1 cellular context compared by ENCODE assay signal in the genomic region with DNA sequence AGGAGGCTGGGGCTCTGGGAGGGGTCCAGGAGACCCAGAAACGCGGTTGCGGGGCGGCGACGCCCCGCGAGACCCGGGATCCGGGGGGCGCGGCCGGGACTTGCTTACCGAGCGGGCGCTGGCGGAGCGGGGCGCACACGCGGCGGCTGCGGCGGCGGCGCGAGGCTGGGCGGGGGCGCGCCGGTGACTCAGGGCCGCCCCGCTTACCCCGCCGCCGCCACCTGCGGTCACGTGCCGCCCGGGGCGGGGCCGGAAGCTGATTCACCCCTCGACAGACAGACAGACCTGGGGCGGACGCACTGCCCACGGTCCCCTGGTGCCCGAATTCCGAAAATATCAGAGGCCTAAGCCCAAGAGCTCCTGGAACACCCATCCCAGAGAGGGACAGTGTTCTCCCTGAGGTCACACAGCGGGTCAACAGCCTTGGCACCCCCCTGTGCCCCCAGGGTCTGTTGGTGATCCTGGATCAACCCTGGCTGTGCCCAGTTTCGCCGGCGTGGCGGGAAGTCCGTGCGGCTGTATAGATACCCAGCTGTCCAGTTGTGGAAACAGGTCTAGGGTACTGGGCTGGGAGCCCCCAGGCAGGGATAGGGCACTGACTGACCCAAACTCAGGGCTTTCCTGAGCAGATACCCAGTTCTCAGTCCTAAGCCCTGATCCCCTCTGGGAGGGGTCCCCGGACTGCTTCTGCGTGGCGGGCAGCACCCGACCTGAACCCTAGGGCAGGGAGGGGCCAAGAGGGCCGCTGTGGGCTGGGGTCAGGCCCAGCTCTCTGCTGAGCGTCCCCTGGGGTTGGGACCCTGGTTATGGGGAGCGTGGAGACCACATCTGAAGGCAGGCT.
TF ChIP-seq lines count a peak whose summit lies in the region.

A gene with protein sequence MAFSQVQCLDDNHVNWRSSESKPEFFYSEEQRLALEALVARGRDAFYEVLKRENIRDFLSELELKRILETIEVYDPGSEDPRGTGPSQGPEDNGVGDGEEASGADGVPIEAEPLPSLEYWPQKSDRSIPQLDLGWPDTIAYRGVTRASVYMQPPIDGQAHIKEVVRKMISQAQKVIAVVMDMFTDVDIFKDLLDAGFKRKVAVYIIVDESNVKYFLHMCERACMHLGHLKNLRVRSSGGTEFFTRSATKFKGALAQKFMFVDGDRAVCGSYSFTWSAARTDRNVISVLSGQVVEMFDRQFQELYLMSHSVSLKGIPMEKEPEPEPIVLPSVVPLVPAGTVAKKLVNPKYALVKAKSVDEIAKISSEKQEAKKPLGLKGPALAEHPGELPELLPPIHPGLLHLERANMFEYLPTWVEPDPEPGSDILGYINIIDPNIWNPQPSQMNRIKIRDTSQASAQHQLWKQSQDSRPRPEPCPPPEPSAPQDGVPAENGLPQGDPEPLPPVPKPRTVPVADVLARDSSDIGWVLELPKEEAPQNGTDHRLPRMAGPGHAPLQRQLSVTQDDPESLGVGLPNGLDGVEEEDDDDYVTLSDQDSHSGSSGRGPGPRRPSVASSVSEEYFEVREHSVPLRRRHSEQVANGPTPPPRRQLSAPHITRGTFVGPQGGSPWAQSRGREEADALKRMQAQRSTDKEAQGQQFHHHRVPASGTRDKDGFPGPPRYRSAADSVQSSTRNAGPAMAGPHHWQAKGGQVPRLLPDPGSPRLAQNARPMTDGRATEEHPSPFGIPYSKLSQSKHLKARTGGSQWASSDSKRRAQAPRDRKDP (minus strand): TSS at position 164 of the 841 bp plus-strand sequence. CDS start 723 bp downstream, outside the sequence.

TF ChIP-seq in HepG2, 621 proteins besides CTCF, POLR2A, EP300 and RAD21 (continued from another document and continues in another):
- TF ChIP-seq KDM5B (CRISPR knock-in tag; IDR thresholded peaks at IDR 0.05; ENCODE audit: borderline replicate concordance), result no peak; the same call in 1 of the 2 replicates
- TF ChIP-seq CBX1 (IDR thresholded peaks at IDR 0.05; ENCODE audit: low read depth), result no peak
- peak; percentile 54; the same call in 1 of the 2 replicates for TF ChIP-seq DR1 (CRISPR knock-in tag; IDR thresholded peaks at IDR 0.05)
- no peak for TF ChIP-seq SNAI1 (CRISPR knock-in tag; IDR thresholded peaks at IDR 0.05; ENCODE audit: borderline replicate concordance)
- TF ChIP-seq, protein P1, sequence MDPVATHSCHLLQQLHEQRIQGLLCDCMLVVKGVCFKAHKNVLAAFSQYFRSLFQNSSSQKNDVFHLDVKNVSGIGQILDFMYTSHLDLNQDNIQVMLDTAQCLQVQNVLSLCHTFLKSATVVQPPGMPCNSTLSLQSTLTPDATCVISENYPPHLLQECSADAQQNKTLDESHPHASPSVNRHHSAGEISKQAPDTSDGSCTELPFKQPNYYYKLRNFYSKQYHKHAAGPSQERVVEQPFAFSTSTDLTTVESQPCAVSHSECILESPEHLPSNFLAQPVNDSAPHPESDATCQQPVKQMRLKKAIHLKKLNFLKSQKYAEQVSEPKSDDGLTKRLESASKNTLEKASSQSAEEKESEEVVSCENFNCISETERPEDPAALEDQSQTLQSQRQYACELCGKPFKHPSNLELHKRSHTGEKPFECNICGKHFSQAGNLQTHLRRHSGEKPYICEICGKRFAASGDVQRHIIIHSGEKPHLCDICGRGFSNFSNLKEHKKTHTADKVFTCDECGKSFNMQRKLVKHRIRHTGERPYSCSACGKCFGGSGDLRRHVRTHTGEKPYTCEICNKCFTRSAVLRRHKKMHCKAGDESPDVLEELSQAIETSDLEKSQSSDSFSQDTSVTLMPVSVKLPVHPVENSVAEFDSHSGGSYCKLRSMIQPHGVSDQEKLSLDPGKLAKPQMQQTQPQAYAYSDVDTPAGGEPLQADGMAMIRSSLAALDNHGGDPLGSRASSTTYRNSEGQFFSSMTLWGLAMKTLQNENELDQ (CRISPR knock-in tag; IDR thresholded peaks at IDR 0.05; ENCODE audit: borderline replicate concordance), result no peak
- TF ChIP-seq, protein P2, sequence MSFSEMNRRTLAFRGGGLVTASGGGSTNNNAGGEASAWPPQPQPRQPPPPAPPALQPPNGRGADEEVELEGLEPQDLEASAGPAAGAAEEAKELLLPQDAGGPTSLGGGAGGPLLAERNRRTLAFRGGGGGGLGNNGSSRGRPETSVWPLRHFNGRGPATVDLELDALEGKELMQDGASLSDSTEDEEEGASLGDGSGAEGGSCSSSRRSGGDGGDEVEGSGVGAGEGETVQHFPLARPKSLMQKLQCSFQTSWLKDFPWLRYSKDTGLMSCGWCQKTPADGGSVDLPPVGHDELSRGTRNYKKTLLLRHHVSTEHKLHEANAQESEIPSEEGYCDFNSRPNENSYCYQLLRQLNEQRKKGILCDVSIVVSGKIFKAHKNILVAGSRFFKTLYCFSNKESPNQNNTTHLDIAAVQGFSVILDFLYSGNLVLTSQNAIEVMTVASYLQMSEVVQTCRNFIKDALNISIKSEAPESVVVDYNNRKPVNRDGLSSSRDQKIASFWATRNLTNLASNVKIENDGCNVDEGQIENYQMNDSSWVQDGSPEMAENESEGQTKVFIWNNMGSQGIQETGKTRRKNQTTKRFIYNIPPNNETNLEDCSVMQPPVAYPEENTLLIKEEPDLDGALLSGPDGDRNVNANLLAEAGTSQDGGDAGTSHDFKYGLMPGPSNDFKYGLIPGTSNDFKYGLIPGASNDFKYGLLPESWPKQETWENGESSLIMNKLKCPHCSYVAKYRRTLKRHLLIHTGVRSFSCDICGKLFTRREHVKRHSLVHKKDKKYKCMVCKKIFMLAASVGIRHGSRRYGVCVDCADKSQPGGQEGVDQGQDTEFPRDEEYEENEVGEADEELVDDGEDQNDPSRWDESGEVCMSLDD (CRISPR knock-in tag; IDR thresholded peaks at IDR 0.05; ENCODE audit: borderline replicate concordance), result no peak
- no peak for TF ChIP-seq FOXK2 (IDR thresholded peaks at IDR 0.05)
- TF ChIP-seq BRD4 (CRISPR knock-in tag; IDR thresholded peaks at IDR 0.05), result peak; percentile 62; the same call in 1 of the 2 replicates
- TF ChIP-seq FOXO1 (CRISPR knock-in tag; IDR thresholded peaks at IDR 0.05), result no peak
- no peak for TF ChIP-seq RFX1 (IDR thresholded peaks at IDR 0.05)
- no peak for TF ChIP-seq ESRRA (CRISPR knock-in tag; IDR thresholded peaks at IDR 0.05; ENCODE audit: low read depth)
- TF ChIP-seq RFXAP (CRISPR knock-in tag; IDR thresholded peaks at IDR 0.05; ENCODE audit: borderline replicate concordance), result no peak
- TF ChIP-seq, protein P3, sequence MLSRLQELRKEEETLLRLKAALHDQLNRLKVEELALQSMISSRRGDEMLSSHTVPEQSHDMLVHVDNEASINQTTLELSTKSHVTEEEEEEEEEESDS (CRISPR knock-in tag; IDR thresholded peaks at IDR 0.05; ENCODE audit: borderline replicate concordance), result no peak
- 0 out of 2 replicates have a peak, but pooled peaks have one; percentile 20 for TF ChIP-seq YEATS2 (CRISPR knock-in tag; IDR thresholded peaks at IDR 0.05; ENCODE audit: borderline replicate concordance)
- TF ChIP-seq, protein P4, sequence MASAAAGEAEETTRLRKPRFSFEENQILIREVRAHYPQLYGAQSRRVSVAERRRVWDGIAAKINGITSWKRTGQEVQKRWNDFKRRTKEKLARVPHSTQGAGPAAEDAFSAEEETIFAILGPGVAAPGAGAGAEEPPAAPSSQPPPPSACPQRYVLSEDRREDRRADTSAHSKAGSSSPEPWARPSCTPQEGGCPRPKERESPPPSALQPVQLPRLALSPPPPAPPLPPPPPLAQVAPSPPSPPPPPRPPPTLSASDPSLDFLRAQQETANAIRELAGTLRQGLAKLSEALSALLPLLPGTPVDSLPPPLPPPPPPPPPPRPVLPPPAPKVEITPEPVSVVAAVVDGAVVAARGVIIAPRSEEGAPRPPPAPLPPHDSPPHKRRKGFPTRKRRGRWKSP (CRISPR knock-in tag; IDR thresholded peaks at IDR 0.05), result peak; percentile 55; the same call in 1 of the 2 replicates
- peak; percentile 54 for TF ChIP-seq RBM39 (IDR thresholded peaks at IDR 0.05; ENCODE audit: low read depth, low read length, poor library complexity, severe bottlenecking)
- peak; percentile 84; the same call in 1 of the 2 replicates for TF ChIP-seq ZC3H4 (CRISPR knock-in tag; IDR thresholded peaks at IDR 0.05; ENCODE audit: borderline replicate concordance)
- peak; percentile 59; the same call in 1 of the 2 replicates for TF ChIP-seq THAP11 (CRISPR knock-in tag; IDR thresholded peaks at IDR 0.05)
- TF ChIP-seq BCL6 (CRISPR knock-in tag; IDR thresholded peaks at IDR 0.05), result peak; percentile 12; the same call in 1 of the 2 replicates
- TF ChIP-seq MXI1 (IDR thresholded peaks at IDR 0.05; ENCODE audit: borderline replicate concordance, low read depth, low read length), result 0 out of 3 replicates have a peak, but pooled peaks have one; percentile 51
- TF ChIP-seq, protein P5, sequence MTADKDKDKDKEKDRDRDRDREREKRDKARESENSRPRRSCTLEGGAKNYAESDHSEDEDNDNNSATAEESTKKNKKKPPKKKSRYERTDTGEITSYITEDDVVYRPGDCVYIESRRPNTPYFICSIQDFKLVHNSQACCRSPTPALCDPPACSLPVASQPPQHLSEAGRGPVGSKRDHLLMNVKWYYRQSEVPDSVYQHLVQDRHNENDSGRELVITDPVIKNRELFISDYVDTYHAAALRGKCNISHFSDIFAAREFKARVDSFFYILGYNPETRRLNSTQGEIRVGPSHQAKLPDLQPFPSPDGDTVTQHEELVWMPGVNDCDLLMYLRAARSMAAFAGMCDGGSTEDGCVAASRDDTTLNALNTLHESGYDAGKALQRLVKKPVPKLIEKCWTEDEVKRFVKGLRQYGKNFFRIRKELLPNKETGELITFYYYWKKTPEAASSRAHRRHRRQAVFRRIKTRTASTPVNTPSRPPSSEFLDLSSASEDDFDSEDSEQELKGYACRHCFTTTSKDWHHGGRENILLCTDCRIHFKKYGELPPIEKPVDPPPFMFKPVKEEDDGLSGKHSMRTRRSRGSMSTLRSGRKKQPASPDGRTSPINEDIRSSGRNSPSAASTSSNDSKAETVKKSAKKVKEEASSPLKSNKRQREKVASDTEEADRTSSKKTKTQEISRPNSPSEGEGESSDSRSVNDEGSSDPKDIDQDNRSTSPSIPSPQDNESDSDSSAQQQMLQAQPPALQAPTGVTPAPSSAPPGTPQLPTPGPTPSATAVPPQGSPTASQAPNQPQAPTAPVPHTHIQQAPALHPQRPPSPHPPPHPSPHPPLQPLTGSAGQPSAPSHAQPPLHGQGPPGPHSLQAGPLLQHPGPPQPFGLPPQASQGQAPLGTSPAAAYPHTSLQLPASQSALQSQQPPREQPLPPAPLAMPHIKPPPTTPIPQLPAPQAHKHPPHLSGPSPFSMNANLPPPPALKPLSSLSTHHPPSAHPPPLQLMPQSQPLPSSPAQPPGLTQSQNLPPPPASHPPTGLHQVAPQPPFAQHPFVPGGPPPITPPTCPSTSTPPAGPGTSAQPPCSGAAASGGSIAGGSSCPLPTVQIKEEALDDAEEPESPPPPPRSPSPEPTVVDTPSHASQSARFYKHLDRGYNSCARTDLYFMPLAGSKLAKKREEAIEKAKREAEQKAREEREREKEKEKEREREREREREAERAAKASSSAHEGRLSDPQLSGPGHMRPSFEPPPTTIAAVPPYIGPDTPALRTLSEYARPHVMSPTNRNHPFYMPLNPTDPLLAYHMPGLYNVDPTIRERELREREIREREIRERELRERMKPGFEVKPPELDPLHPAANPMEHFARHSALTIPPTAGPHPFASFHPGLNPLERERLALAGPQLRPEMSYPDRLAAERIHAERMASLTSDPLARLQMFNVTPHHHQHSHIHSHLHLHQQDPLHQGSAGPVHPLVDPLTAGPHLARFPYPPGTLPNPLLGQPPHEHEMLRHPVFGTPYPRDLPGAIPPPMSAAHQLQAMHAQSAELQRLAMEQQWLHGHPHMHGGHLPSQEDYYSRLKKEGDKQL (CRISPR knock-in tag; IDR thresholded peaks at IDR 0.05; ENCODE audit: low read depth), result no peak
- TF ChIP-seq GLI4 (CRISPR knock-in tag; IDR thresholded peaks at IDR 0.05; ENCODE audit: borderline replicate concordance), result 0 out of 2 replicates have a peak, but pooled peaks have one; percentile 59
- no peak for TF ChIP-seq ZSCAN30 (CRISPR knock-in tag; IDR thresholded peaks at IDR 0.05)
- peak; percentile 53; the same call in 1 of the 2 replicates for TF ChIP-seq TAF1 (CRISPR knock-in tag; IDR thresholded peaks at IDR 0.05)
- TF ChIP-seq, protein P6, sequence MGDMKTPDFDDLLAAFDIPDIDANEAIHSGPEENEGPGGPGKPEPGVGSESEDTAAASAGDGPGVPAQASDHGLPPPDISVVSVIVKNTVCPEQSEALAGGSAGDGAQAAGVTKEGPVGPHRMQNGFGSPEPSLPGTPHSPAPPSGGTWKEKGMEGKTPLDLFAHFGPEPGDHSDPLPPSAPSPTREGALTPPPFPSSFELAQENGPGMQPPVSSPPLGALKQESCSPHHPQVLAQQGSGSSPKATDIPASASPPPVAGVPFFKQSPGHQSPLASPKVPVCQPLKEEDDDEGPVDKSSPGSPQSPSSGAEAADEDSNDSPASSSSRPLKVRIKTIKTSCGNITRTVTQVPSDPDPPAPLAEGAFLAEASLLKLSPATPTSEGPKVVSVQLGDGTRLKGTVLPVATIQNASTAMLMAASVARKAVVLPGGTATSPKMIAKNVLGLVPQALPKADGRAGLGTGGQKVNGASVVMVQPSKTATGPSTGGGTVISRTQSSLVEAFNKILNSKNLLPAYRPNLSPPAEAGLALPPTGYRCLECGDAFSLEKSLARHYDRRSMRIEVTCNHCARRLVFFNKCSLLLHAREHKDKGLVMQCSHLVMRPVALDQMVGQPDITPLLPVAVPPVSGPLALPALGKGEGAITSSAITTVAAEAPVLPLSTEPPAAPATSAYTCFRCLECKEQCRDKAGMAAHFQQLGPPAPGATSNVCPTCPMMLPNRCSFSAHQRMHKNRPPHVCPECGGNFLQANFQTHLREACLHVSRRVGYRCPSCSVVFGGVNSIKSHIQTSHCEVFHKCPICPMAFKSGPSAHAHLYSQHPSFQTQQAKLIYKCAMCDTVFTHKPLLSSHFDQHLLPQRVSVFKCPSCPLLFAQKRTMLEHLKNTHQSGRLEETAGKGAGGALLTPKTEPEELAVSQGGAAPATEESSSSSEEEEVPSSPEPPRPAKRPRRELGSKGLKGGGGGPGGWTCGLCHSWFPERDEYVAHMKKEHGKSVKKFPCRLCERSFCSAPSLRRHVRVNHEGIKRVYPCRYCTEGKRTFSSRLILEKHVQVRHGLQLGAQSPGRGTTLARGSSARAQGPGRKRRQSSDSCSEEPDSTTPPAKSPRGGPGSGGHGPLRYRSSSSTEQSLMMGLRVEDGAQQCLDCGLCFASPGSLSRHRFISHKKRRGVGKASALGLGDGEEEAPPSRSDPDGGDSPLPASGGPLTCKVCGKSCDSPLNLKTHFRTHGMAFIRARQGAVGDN (CRISPR knock-in tag; IDR thresholded peaks at IDR 0.05), result peak; percentile 77
- TF ChIP-seq ZMAT3 (CRISPR knock-in tag; conservative IDR thresholded peaks at IDR 0.05), result peak; percentile 77
- no peak for TF ChIP-seq NFE2L1 (CRISPR knock-in tag; IDR thresholded peaks at IDR 0.05; ENCODE audit: borderline replicate concordance)
- TF ChIP-seq ZNF782 (CRISPR knock-in tag; IDR thresholded peaks at IDR 0.05; ENCODE audit: borderline replicate concordance), result no peak
- TF ChIP-seq SSRP1 (CRISPR knock-in tag; IDR thresholded peaks at IDR 0.05), result no peak
- 0 out of 2 replicates have a peak, but pooled peaks have one; percentile 11 for TF ChIP-seq ARID2 (CRISPR knock-in tag; IDR thresholded peaks at IDR 0.05; ENCODE audit: borderline replicate concordance)
- no peak for TF ChIP-seq PHF21A (CRISPR knock-in tag; IDR thresholded peaks at IDR 0.05)
- no peak for TF ChIP-seq ZNF33B (CRISPR knock-in tag; IDR thresholded peaks at IDR 0.05)
- TF ChIP-seq, protein P7, sequence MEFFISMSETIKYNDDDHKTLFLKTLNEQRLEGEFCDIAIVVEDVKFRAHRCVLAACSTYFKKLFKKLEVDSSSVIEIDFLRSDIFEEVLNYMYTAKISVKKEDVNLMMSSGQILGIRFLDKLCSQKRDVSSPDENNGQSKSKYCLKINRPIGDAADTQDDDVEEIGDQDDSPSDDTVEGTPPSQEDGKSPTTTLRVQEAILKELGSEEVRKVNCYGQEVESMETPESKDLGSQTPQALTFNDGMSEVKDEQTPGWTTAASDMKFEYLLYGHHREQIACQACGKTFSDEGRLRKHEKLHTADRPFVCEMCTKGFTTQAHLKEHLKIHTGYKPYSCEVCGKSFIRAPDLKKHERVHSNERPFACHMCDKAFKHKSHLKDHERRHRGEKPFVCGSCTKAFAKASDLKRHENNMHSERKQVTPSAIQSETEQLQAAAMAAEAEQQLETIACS (CRISPR knock-in tag; IDR thresholded peaks at IDR 0.05), result 0 out of 2 replicates have a peak, but pooled peaks have one; percentile 11
